19 cellular contexts compared by ENCODE assay signal in genomic region chr2:19914266-19914975, GRCh38. TPM values are rescaled to one million over a fixed set of nuclear protein-coding genes. Genes with fewer than 3 reads are reported as not detected.
DNase-seq lines count a peak whose midpoint lies in the region; FAIRE-seq lines count a peak whose summit lies in the region.
"Had no signal": no experiment of that assay in that cellular context is flagged by ENCODE, and none has a peak within 500 bp of the region (broad histone marks: within the 10 kb centered on the region; RNA-seq: fewer than 3 reads in every experiment).

No MANE protein-coding gene starts in this region.

- no peaks in the 10 kb centered on the region for H3K4me1 Mint-ChIP-seq in activated CD4-positive, alpha-beta T cell treated with anti-CD3 and anti-CD28 coated beads, Interleukin-2, amount 10 ng/mL, durations not matched to agents 24 days and 14 days
- no peaks in the 10 kb centered on the region for H3K4me1 Mint-ChIP-seq in activated T-cell treated with anti-CD3 and anti-CD28 coated beads, Interleukin-2, amount 50 U/mL, for 24 hours (ENCODE audit: low read depth)
- H3K4me1 Mint-ChIP-seq: B cell had no signal

- H3K4me3 Mint-ChIP-seq in activated CD4-positive, alpha-beta T cell treated with anti-CD3 and anti-CD28 coated beads, Interleukin-2, amount 10 ng/mL, durations not matched to agents 24 days and 14 days = no peak overlapping the region
- H3K4me3 Mint-ChIP-seq in activated T-cell treated with anti-CD3 and anti-CD28 coated beads, Interleukin-2, amount 50 U/mL, for 24 hours = no peak overlapping the region
- H3K4me3 Mint-ChIP-seq: B cell; CD8-positive, alpha-beta T cell; HFFc6 had no signal

- peak; percentile 71 for FAIRE-seq in frontal cortex (lab: Jason Lieb, UNC)
- FAIRE-seq: GM12878, HTR-8/SVneo had no signal

- H3K9me3 Mint-ChIP-seq in activated CD4-positive, alpha-beta T cell treated with anti-CD3 and anti-CD28 coated beads, Interleukin-2, amount 10 ng/mL, durations not matched to agents 24 days and 14 days = no peaks in the 10 kb centered on the region
- no peaks in the 10 kb centered on the region for H3K9me3 Mint-ChIP-seq in activated T-cell treated with anti-CD3 and anti-CD28 coated beads, Interleukin-2, amount 50 U/mL, for 24 hours
- H3K9me3 Mint-ChIP-seq: CD8-positive, alpha-beta T cell; HFFc6 had no signal

- H3K36me3 Mint-ChIP-seq in activated CD4-positive, alpha-beta T cell treated with anti-CD3 and anti-CD28 coated beads, Interleukin-2, amount 10 ng/mL, durations not matched to agents 24 days and 14 days (ENCODE audit: low read depth) = no peaks in the 10 kb centered on the region
- H3K36me3 Mint-ChIP-seq in activated T-cell treated with anti-CD3 and anti-CD28 coated beads, Interleukin-2, amount 50 U/mL, for 24 hours (ENCODE audit: low read depth) = peaks cover 50% of the 10 kb centered on the region

- no peaks in the 10 kb centered on the region for H3K27me3 Mint-ChIP-seq in activated CD4-positive, alpha-beta T cell treated with anti-CD3 and anti-CD28 coated beads, Interleukin-2, amount 10 ng/mL, durations not matched to agents 24 days and 14 days
- H3K27me3 Mint-ChIP-seq in activated T-cell treated with anti-CD3 and anti-CD28 coated beads, Interleukin-2, amount 50 U/mL, for 24 hours = no peaks in the 10 kb centered on the region
- H3K27me3 Mint-ChIP-seq: B cell had no signal

- DNase-seq in activated CD4-positive, alpha-beta T cell treated with anti-CD3 and anti-CD28 coated beads, Interleukin-2, amount 10 ng/mL, durations not matched to agents 24 days and 14 days = peak; percentile 24
- DNase-seq in activated CD4-positive, alpha-beta T cell treated with anti-CD3 and anti-CD28 coated beads for 4 hours = no peak
- DNase-seq in frontal cortex (ENCODE audit: low spot score in 2 of 2) = no peak
- peak; percentile 24 for DNase-seq in midbrain (lab: John Stamatoyannopoulos, UW)
- DNase-seq in superior temporal gyrus (ENCODE audit: extremely low spot score) = peak; percentile 53
- no peak for DNase-seq in activated CD8-positive, alpha-beta memory T cell treated with anti-CD3 and anti-CD28 coated beads, Interleukin-2, amount 50 U/mL, for 4 hours
- DNase-seq in activated T-cell treated with anti-CD3 and anti-CD28 coated beads, Interleukin-2, amount 50 U/mL, for 24 hours = no peak
- no peak for DNase-seq in A172 (ENCODE audit: low spot score)
- DNase-seq: Calu3; CD8-positive, alpha-beta T cell; DND-41; EL; GOT3; H7; HFFc6; IMR-90 had no signal

- intact Hi-C loops in activated CD4-positive, alpha-beta T cell treated with anti-CD3 and anti-CD28 coated beads, Interleukin-2, amount 10 ng/mL, durations not matched to agents 24 days and 14 days (cut with micrococcal nuclease) = no loop called here

- H3K27ac Mint-ChIP-seq in activated CD4-positive, alpha-beta T cell treated with anti-CD3 and anti-CD28 coated beads, Interleukin-2, amount 10 ng/mL, durations not matched to agents 24 days and 14 days = no peak overlapping the region
- no peak overlapping the region for H3K27ac Mint-ChIP-seq in activated T-cell treated with anti-CD3 and anti-CD28 coated beads, Interleukin-2, amount 50 U/mL, for 24 hours
- H3K27ac Mint-ChIP-seq: B cell; CD8-positive, alpha-beta T cell; HFFc6 had no signal

RNA-seq across cellular contexts. Expression of gene TTC32, which starts 12.6 kb away (rescaled TPM):
- total RNA-seq in activated CD4-positive, alpha-beta T cell treated with anti-CD3 and anti-CD28 coated beads, Interleukin-2, amount 10 ng/mL, durations not matched to agents 24 days and 14 days = 10.5 and 11.0 TPM in 2 replicates
- total RNA-seq in frontal cortex = 10.6 TPM
- 4.2 and 10.6 TPM in 2 replicates for total RNA-seq in A172 (2014; rRNA removed; shearing (Covaris generic))

Comparison
In these comparisons a context has a peak if more than half of its experiments do, and no peak if none do; other contexts are left out.
1. DNase-seq: peak in activated CD4-positive, alpha-beta T cell treated with anti-CD3 and anti-CD28 coated beads, Interleukin-2, amount 10 ng/mL, durations not matched to agents 24 days and 14 days (single experiment), midbrain (single experiment) and superior temporal gyrus (single experiment); none in activated CD4-positive, alpha-beta T cell treated with anti-CD3 and anti-CD28 coated beads for 4 hours (0 of 2), frontal cortex (0 of 2), activated CD8-positive, alpha-beta memory T cell treated with anti-CD3 and anti-CD28 coated beads, Interleukin-2, amount 50 U/mL, for 4 hours (single experiment), activated T-cell treated with anti-CD3 and anti-CD28 coated beads, Interleukin-2, amount 50 U/mL, for 24 hours (single experiment) and A172 (single experiment).